In the genomic region with DNA sequence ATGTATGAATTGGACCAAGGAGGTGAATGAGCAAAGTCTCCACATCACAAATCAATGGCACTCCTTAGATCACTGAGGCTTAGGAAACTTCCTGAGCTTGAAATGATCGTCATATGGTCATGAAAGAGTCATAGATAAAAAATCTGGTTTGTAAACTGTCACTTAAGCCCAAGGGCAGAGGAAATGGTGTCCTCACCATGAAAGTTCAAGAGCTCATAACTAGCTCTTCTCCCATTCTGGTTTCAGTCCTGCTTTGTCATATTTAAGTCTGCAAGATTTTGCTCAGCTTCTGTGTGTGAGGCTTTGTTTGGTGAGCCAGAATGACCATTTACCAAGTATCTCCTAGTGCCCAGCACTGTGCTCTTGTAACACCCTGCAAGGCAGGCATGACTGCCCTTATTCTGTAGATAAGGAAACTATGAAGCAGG, we compare ENCODE assay signal across 16 cellular contexts.
A peak's percentile ranks its signal among the peaks of the same experiment; 100 is the strongest.
DNase-seq lines count a peak whose midpoint lies in the region; ATAC-seq lines count a peak whose summit lies in the region.
"Had no signal": no experiment of that assay in that cellular context is flagged by ENCODE, and none has a peak within 500 bp of the region (broad histone marks: within the 10 kb centered on the region; RNA-seq: fewer than 3 reads in every experiment).

No MANE protein-coding gene starts in this region.

- H2BK12ac ChIP-seq in mesenchymal stem cell (ENCODE audit: low read length in 2 of 2), result no peak overlapping the region

- no peaks in the 10 kb centered on the region for H3K27me3 Mint-ChIP-seq in CD4-positive, alpha-beta memory T cell
- H3K27me3 Mint-ChIP-seq in activated CD8-positive, alpha-beta T cell treated with anti-CD3 and anti-CD28 coated beads, Interleukin-2, amount 10 ng/mL, durations not matched to agents 7 days and 5 days (ENCODE audit: low read depth), result no peaks in the 10 kb centered on the region

- H3K36me3 Mint-ChIP-seq in CD4-positive, alpha-beta memory T cell, result peaks cover 17 to 25% of the 10 kb centered on the region in 2 donors
- peaks cover 64% of the 10 kb centered on the region for H3K36me3 Mint-ChIP-seq in activated CD8-positive, alpha-beta T cell treated with anti-CD3 and anti-CD28 coated beads, Interleukin-2, amount 10 ng/mL, durations not matched to agents 7 days and 5 days (ENCODE audit: low read depth)

- H3K4me3 ChIP-seq in CD4-positive, alpha-beta memory T cell (ENCODE audit: low read length in 2 of 2), result no peak overlapping the region
- no peak overlapping the region for H3K4me3 ChIP-seq in mesenchymal stem cell (ENCODE audit: insufficient read depth in 1 of 2, low read depth in 1 of 2, low read length in 2 of 2)
- H3K4me3 ChIP-seq: adrenal gland, coronary artery, right lobe of liver had no signal

- no peak overlapping the region for H2BK15ac ChIP-seq in mesenchymal stem cell (ENCODE audit: low read depth, poor library complexity, severe bottlenecking)

- H3K4ac ChIP-seq in mesenchymal stem cell (ENCODE audit: low read depth in 1 of 2, low read length in 2 of 2), result no peak overlapping the region

- CTCF ChIA-PET in CD4-positive, alpha-beta memory T cell (lab: Charles Lee; ENCODE audit: partially characterized antibody), result interaction anchor here (1.1 to 4.7 kb wide), 3 partner anchors 10 to 232 kb away, joined by 3 to 34 read pairs (median 6); no protein-coding TSS in a partner anchor
- CTCF ChIA-PET in activated CD8-positive, alpha-beta T cell treated with anti-CD3 and anti-CD28 coated beads, Interleukin-2, amount 10 ng/mL, durations not matched to agents 7 days and 5 days (lab: Charles Lee), result interaction anchor here (0.7 to 3.0 kb wide), 12 partner anchors 10 to 524 kb away, joined by 3 to 17 read pairs (median 4); no protein-coding TSS in a partner anchor

- H3K9ac ChIP-seq in mesenchymal stem cell (ENCODE audit: low read length), result no peak overlapping the region

- no peaks in the 10 kb centered on the region for H3K79me1 ChIP-seq in mesenchymal stem cell (replicated peaks; ENCODE audit: low read length, poor library complexity, severe bottlenecking)

- no peak overlapping the region for H3K14ac ChIP-seq in mesenchymal stem cell (ENCODE audit: low read length in 2 of 2)

- no peak overlapping the region for H4K8ac ChIP-seq in mesenchymal stem cell (ENCODE audit: low read length)

- H3K4me1 ChIP-seq in CD4-positive, alpha-beta memory T cell (ENCODE audit: insufficient read depth, low read length), result peaks cover 53% of the 10 kb centered on the region
- H3K4me1 ChIP-seq in mesenchymal stem cell (ENCODE audit: control insufficient read depth, insufficient read depth, low read depth, low read length), result peaks cover 4% of the 10 kb centered on the region
- H3K4me1 ChIP-seq: adrenal gland had no signal

- POLR2A ChIA-PET in CD4-positive, alpha-beta memory T cell (lab: Charles Lee; ENCODE audit: partially characterized antibody), result interaction anchor here (0.8 to 1.0 kb wide), 2 partner anchors 11 to 14 kb away, joined by 3 read pairs; no protein-coding TSS in a partner anchor
- POLR2A ChIA-PET in activated CD8-positive, alpha-beta T cell treated with anti-CD3 and anti-CD28 coated beads, Interleukin-2, amount 10 ng/mL, durations not matched to agents 7 days and 5 days (lab: Charles Lee), result interaction anchor here (0.6 to 1.2 kb wide), 4 partner anchors 14 to 173 kb away, joined by 3 to 5 read pairs (median 5); no protein-coding TSS in a partner anchor

- H2AK5ac ChIP-seq in mesenchymal stem cell (ENCODE audit: low read length, severe bottlenecking), result no peak overlapping the region

- H3K4me2 ChIP-seq in mesenchymal stem cell (ENCODE audit: low read length, poor library complexity, severe bottlenecking), result no peak overlapping the region

- H3K9me3 Mint-ChIP-seq in CD4-positive, alpha-beta memory T cell, result peaks cover 0 to 2% (median 0%) of the 10 kb centered on the region in 8 donors
- no peaks in the 10 kb centered on the region for H3K9me3 Mint-ChIP-seq in activated CD8-positive, alpha-beta T cell treated with anti-CD3 and anti-CD28 coated beads, Interleukin-2, amount 10 ng/mL, durations not matched to agents 7 days and 5 days (ENCODE audit: insufficient read depth)
- H3K9me3 Mint-ChIP-seq: neural crest cell had no signal

- H2AFZ ChIP-seq in mesenchymal stem cell (ENCODE audit: low read depth, low read length), result no peak overlapping the region

- ATAC-seq in activated CD8-positive, alpha-beta T cell treated with anti-CD3 and anti-CD28 coated beads, Interleukin-2, amount 10 ng/mL, durations not matched to agents 7 days and 5 days, result peak; percentile 31
- ATAC-seq in left cardiac atrium, result no peak
- ATAC-seq: right lobe of liver had no signal

- peak in 3 of 5 donors; percentile 14 to 47 (median 34) for DNase-seq in CD4-positive, alpha-beta memory T cell
- DNase-seq in HT1080 (ENCODE audit: low read depth) (peak; percentile 21), mesenchymal stem cell (peak; percentile 18), COLO829 (ENCODE audit: low spot score) (no peak), left cardiac atrium (no peak), SK-N-DZ (ENCODE audit: low spot score) (no peak), NCI-H2171 treated with DMSO at 0.1 percent for 48 hours (lab: John Stamatoyannopoulos, UW) (no peak)
- DNase-seq in activated CD8-positive, alpha-beta T cell treated with anti-CD3 and anti-CD28 coated beads, Interleukin-2, amount 10 ng/mL, durations not matched to agents 7 days and 5 days, result peak; percentile 42
- DNase-seq: adrenal gland; NCI-H1092; NCI-H345; right lobe of liver; stimulated activated CD4-positive, alpha-beta T cell treated with anti-CD3 and anti-CD28 coated beads, Interleukin-2, amount 100 ng/mL, for 48 hours had no signal

- no peak overlapping the region for H4K91ac ChIP-seq in mesenchymal stem cell (ENCODE audit: low read length)

- no peak overlapping the region for H3K27ac ChIP-seq in CD4-positive, alpha-beta memory T cell (ENCODE audit: low read depth, low read length)
- no peak overlapping the region for H3K27ac ChIP-seq in mesenchymal stem cell (ENCODE audit: low read length, poor library complexity, severe bottlenecking)
- H3K27ac ChIP-seq: adrenal gland, C4-2B, coronary artery, right lobe of liver had no signal

- peak overlapping the region in 4 of 8 donors; percentile 5 to 61 (median 37) for H3K4me3 Mint-ChIP-seq in CD4-positive, alpha-beta memory T cell
- peak overlapping the region; percentile 37 for H3K4me3 Mint-ChIP-seq in activated CD8-positive, alpha-beta T cell treated with anti-CD3 and anti-CD28 coated beads, Interleukin-2, amount 10 ng/mL, durations not matched to agents 7 days and 5 days
- H3K4me3 Mint-ChIP-seq: neural crest cell had no signal

- H3K27me3 ChIP-seq in CD4-positive, alpha-beta memory T cell (ENCODE audit: insufficient read depth, low read length), result no peaks in the 10 kb centered on the region
- no peaks in the 10 kb centered on the region for H3K27me3 ChIP-seq in mesenchymal stem cell (ENCODE audit: control insufficient read depth in 1 of 2, insufficient read depth in 1 of 2, low read length in 2 of 2)
- H3K27me3 ChIP-seq: adrenal gland, right lobe of liver had no signal

- H3K4me1 Mint-ChIP-seq in CD4-positive, alpha-beta memory T cell, result peaks cover 48 to 72% (median 60%) of the 10 kb centered on the region in 4 donors
- peaks cover 78% of the 10 kb centered on the region for H3K4me1 Mint-ChIP-seq in activated CD8-positive, alpha-beta T cell treated with anti-CD3 and anti-CD28 coated beads, Interleukin-2, amount 10 ng/mL, durations not matched to agents 7 days and 5 days (ENCODE audit: low read depth)

- WGBS in mesenchymal stem cell, result 57% methylated on average over 1 of the region's 1 CpG

- H2BK120ac ChIP-seq in mesenchymal stem cell (ENCODE audit: low read depth, low read length), result no peak overlapping the region

- no peak overlapping the region for H3K18ac ChIP-seq in mesenchymal stem cell (ENCODE audit: low read depth in 1 of 2, low read length in 2 of 2)

- peak overlapping the region; percentile 84 to 91 (median 86) for H3K27ac Mint-ChIP-seq in CD4-positive, alpha-beta memory T cell
- H3K27ac Mint-ChIP-seq in activated CD8-positive, alpha-beta T cell treated with anti-CD3 and anti-CD28 coated beads, Interleukin-2, amount 10 ng/mL, durations not matched to agents 7 days and 5 days, result peak overlapping the region; percentile 83

- no peak overlapping the region for H2BK5ac ChIP-seq in mesenchymal stem cell (ENCODE audit: low read depth, low read length, poor library complexity, severe bottlenecking)

- intact Hi-C loops in CD4-positive, alpha-beta memory T cell (cut with micrococcal nuclease), result no loop called here
- intact Hi-C loops in left cardiac atrium (cut with DNase I), result no loop called here

- peaks cover 5% of the 10 kb centered on the region for H3K36me3 ChIP-seq in CD4-positive, alpha-beta memory T cell (ENCODE audit: insufficient read depth, low read length)
- no peaks in the 10 kb centered on the region for H3K36me3 ChIP-seq in mesenchymal stem cell (ENCODE audit: control insufficient read depth in 1 of 2, insufficient read depth in 2 of 2, low read depth in 1 of 2, low read length in 2 of 2)
- H3K36me3 ChIP-seq: adrenal gland, right lobe of liver had no signal

- no peaks in the 10 kb centered on the region for H3K9me3 ChIP-seq in CD4-positive, alpha-beta memory T cell (ENCODE audit: control insufficient read depth in 1 of 2, low read length in 2 of 2)
- no peaks in the 10 kb centered on the region for H3K9me3 ChIP-seq in mesenchymal stem cell (ENCODE audit: control insufficient read depth, low read length)
- H3K9me3 ChIP-seq: adrenal gland, right lobe of liver had no signal

- H3K23ac ChIP-seq in mesenchymal stem cell (ENCODE audit: low read length in 2 of 2), result no peak overlapping the region

Comparison
In these comparisons a context has a peak if more than half of its experiments do, and no peak if none do; other contexts are left out.
1. DNase-seq: peak in CD4-positive, alpha-beta memory T cell (3 of 5), HT1080 (single experiment), activated CD8-positive, alpha-beta T cell treated with anti-CD3 and anti-CD28 coated beads, Interleukin-2, amount 10 ng/mL, durations not matched to agents 7 days and 5 days (single experiment) and mesenchymal stem cell (single experiment); none in COLO829 (single experiment), left cardiac atrium (single experiment), SK-N-DZ (single experiment) and NCI-H2171 treated with DMSO at 0.1 percent for 48 hours (single experiment).